Comparison of ENCODE assay signal across 2 cellular contexts in genomic region chr21:45405819-45406762, GRCh38.
TF ChIP-seq lines count a peak whose summit lies in the region.

No MANE protein-coding gene starts in this region.

TF ChIP-seq in K562, 482 proteins besides CTCF, POLR2A, EP300 and RAD21 (continued from another document):
- TF ChIP-seq TRIM24 (IDR thresholded peaks at IDR 0.05) = no peak
- TF ChIP-seq COPS2 (conservative IDR thresholded peaks at IDR 0.05) = no peak
- no peak for TF ChIP-seq ZBTB12 (CRISPR knock-in tag; IDR thresholded peaks at IDR 0.05)
- no peak for TF ChIP-seq ZNF143 (CRISPR knock-in tag; IDR thresholded peaks at IDR 0.05)
- no peak for TF ChIP-seq PKNOX1 (IDR thresholded peaks at IDR 0.05)
- TF ChIP-seq RFX5 (IDR thresholded peaks at IDR 0.05; ENCODE audit: low read depth, low read length) = no peak
- peak; percentile 57; the same call in 1 of the 2 replicates for TF ChIP-seq RBFOX2 (IDR thresholded peaks at IDR 0.05; ENCODE audit: low read depth, low read length)
- peak in 1 of 2 experiments; percentile 68; a peak in 1 of 4 replicates for TF ChIP-seq UBTF (IDR thresholded peaks at IDR 0.05; ENCODE audit: borderline replicate concordance in 1 of 2, low read depth in 2 of 2, low read length in 2 of 2)
- TF ChIP-seq ZNF12 (CRISPR knock-in tag; IDR thresholded peaks at IDR 0.05) = 0 out of 2 replicates have a peak, but pooled peaks have one; percentile 28
- no peak for TF ChIP-seq CREB1 (IDR thresholded peaks at IDR 0.05)
- 0 out of 2 replicates have a peak, but pooled peaks have one; percentile 53 for TF ChIP-seq CREB1 (CRISPR knock-in tag; IDR thresholded peaks at IDR 0.05)
- TF ChIP-seq ILK (tag; IDR thresholded peaks at IDR 0.05; ENCODE audit: borderline replicate concordance, low read depth) = no peak
- no peak for TF ChIP-seq ARID3B (CRISPR knock-in tag; IDR thresholded peaks at IDR 0.05; ENCODE audit: borderline replicate concordance)
- peak; percentile 76; the same call in 1 of the 2 replicates for TF ChIP-seq SAFB (IDR thresholded peaks at IDR 0.05; ENCODE audit: borderline replicate concordance, low read depth, low read length)
- TF ChIP-seq HDAC8 (tag; IDR thresholded peaks at IDR 0.05) = no peak
- TF ChIP-seq ZNF212 (CRISPR knock-in tag; IDR thresholded peaks at IDR 0.05) = no peak
- TF ChIP-seq L3MBTL2 (IDR thresholded peaks at IDR 0.05) = peak; percentile 86
- no peak for TF ChIP-seq ZNF699 (CRISPR knock-in tag; IDR thresholded peaks at IDR 0.05; ENCODE audit: insufficient replicate concordance)
- TF ChIP-seq CBX2 (IDR thresholded peaks at IDR 0.05; ENCODE audit: insufficient read depth, low read length, poor library complexity, severe bottlenecking) = no peak
- no peak for TF ChIP-seq BRD4 (IDR thresholded peaks at IDR 0.05)
- TF ChIP-seq ZFX (CRISPR knock-in tag; IDR thresholded peaks at IDR 0.05) = peak; percentile 74
- no peak for TF ChIP-seq SRF (CRISPR knock-in tag; IDR thresholded peaks at IDR 0.05)
- no peak for TF ChIP-seq CBFB (CRISPR knock-in tag; IDR thresholded peaks at IDR 0.05)
- no peak for TF ChIP-seq PREB (CRISPR knock-in tag; IDR thresholded peaks at IDR 0.05)
- 0 out of 2 replicates have a peak, but pooled peaks have one; percentile 33 for TF ChIP-seq LCOR (CRISPR knock-in tag; IDR thresholded peaks at IDR 0.05)
TF ChIP-seq in K562: peak in this region for 34.

TF ChIP-seq in HepG2, 621 proteins besides CTCF, POLR2A, EP300 and RAD21 (continued from another document and continues in another):
- TF ChIP-seq ZNF710 (CRISPR knock-in tag; IDR thresholded peaks at IDR 0.05; ENCODE audit: borderline replicate concordance) (no peak), ZFY (CRISPR knock-in tag; IDR thresholded peaks at IDR 0.05) (peak; percentile 43; the same call in 1 of the 2 replicates), ZNF484 (CRISPR knock-in tag; IDR thresholded peaks at IDR 0.05; ENCODE audit: borderline replicate concordance, low read depth) (no peak), HDAC6 (IDR thresholded peaks at IDR 0.05; ENCODE audit: low read depth, low read length) (no peak), FOXK2 (IDR thresholded peaks at IDR 0.05) (no peak), HNRNPLL (IDR thresholded peaks at IDR 0.05; ENCODE audit: low read depth, low read length, poor library complexity, severe bottlenecking) (peak; percentile 22), ZNF280D (CRISPR knock-in tag; IDR thresholded peaks at IDR 0.05) (no peak), ZFP62 (CRISPR knock-in tag; IDR thresholded peaks at IDR 0.05) (no peak), NPAS2 (CRISPR knock-in tag; IDR thresholded peaks at IDR 0.05; ENCODE audit: borderline replicate concordance) (no peak), RBM22 (optimal IDR thresholded peaks at IDR 0.05; ENCODE audit: low read length) (no peak), ETV5 (CRISPR knock-in tag; IDR thresholded peaks at IDR 0.05; ENCODE audit: borderline replicate concordance) (no peak), KLF12 (CRISPR knock-in tag; IDR thresholded peaks at IDR 0.05; ENCODE audit: borderline replicate concordance) (no peak), HOXA5 (CRISPR knock-in tag; IDR thresholded peaks at IDR 0.05) (no peak), ZGPAT (CRISPR knock-in tag; IDR thresholded peaks at IDR 0.05) (peak; percentile 42; the same call in 1 of the 2 replicates), SSRP1 (CRISPR knock-in tag; IDR thresholded peaks at IDR 0.05) (no peak), PAF1 (CRISPR knock-in tag; IDR thresholded peaks at IDR 0.05) (no peak), ZSCAN25 (CRISPR knock-in tag; IDR thresholded peaks at IDR 0.05) (0 out of 2 replicates have a peak, but pooled peaks have one; percentile 54), SALL1 (CRISPR knock-in tag; IDR thresholded peaks at IDR 0.05) (peak; percentile 31), NONO (IDR thresholded peaks at IDR 0.05) (no peak), NONO (CRISPR knock-in tag; conservative IDR thresholded peaks at IDR 0.05) (no peak), SMYD3 (CRISPR knock-in tag; IDR thresholded peaks at IDR 0.05) (no peak), ETV6 (CRISPR knock-in tag; conservative IDR thresholded peaks at IDR 0.05) (0 out of 2 replicates have a peak, but pooled peaks have one; percentile 38), FIP1L1 (IDR thresholded peaks at IDR 0.05; ENCODE audit: borderline replicate concordance, insufficient read depth, low read depth, low read length) (no peak), MED1 (CRISPR knock-in tag; IDR thresholded peaks at IDR 0.05) (peak; percentile 11; the same call in 1 of the 2 replicates), GRHL1 (CRISPR knock-in tag; conservative IDR thresholded peaks at IDR 0.05) (no peak), ARNTL (CRISPR knock-in tag; IDR thresholded peaks at IDR 0.05) (0 out of 2 replicates have a peak, but pooled peaks have one; percentile 12), ZMYM3 (CRISPR knock-in tag; IDR thresholded peaks at IDR 0.05) (no peak), CENPBD1 (CRISPR knock-in tag; IDR thresholded peaks at IDR 0.05; ENCODE audit: borderline replicate concordance, low read depth) (no peak), RXRB (CRISPR knock-in tag; IDR thresholded peaks at IDR 0.05; ENCODE audit: borderline replicate concordance) (0 out of 2 replicates have a peak, but pooled peaks have one; percentile 25), UBTF (CRISPR knock-in tag; IDR thresholded peaks at IDR 0.05) (peak; percentile 87), TBX2 (CRISPR knock-in tag; IDR thresholded peaks at IDR 0.05; ENCODE audit: borderline replicate concordance) (peak; percentile 35), SCMH1 (CRISPR knock-in tag; IDR thresholded peaks at IDR 0.05; ENCODE audit: borderline replicate concordance) (no peak), ZSCAN30 (CRISPR knock-in tag; IDR thresholded peaks at IDR 0.05) (no peak), ZNF740 (CRISPR knock-in tag; IDR thresholded peaks at IDR 0.05) (no peak), ZNF136 (CRISPR knock-in tag; IDR thresholded peaks at IDR 0.05; ENCODE audit: low read depth) (no peak), MYPOP (CRISPR knock-in tag; IDR thresholded peaks at IDR 0.05) (peak; percentile 36; the same call in 1 of the 2 replicates), ZNF296 (CRISPR knock-in tag; conservative IDR thresholded peaks at IDR 0.05) (no peak)
